15 cellular contexts compared by ENCODE assay signal in genomic region chr16:48831081-48831722, GRCh38.
DNase-seq lines count a peak whose midpoint lies in the region; ATAC-seq, FAIRE-seq and TF ChIP-seq lines count a peak whose summit lies in the region.
"Had no signal": no experiment of that assay in that cellular context is flagged by ENCODE, and none has a peak within 500 bp of the region (broad histone marks: within the 10 kb centered on the region; RNA-seq: fewer than 3 reads in every experiment).

No MANE protein-coding gene starts in this region.

- peaks cover 2% of the 10 kb centered on the region for H3K9me3 Mint-ChIP-seq in glutamatergic neuron (ENCODE audit: unreplicated experiment)

- intact Hi-C loops in HepG2 (cut with micrococcal nuclease; ENCODE audit: unreplicated experiment) = no loop called here
- intact Hi-C loops in right lobe of liver (cut with DNase I) = no loop called here

- peaks cover 9% of the 10 kb centered on the region for H3K4me1 Mint-ChIP-seq in glutamatergic neuron (ENCODE audit: low read depth, unreplicated experiment)
- H3K4me1 Mint-ChIP-seq: B cell, T-cell had no signal

- H3K9me3 ChIP-seq in HepG2 (ENCODE audit: low read length) = no peaks in the 10 kb centered on the region
- no peaks in the 10 kb centered on the region for H3K9me3 ChIP-seq in right lobe of liver
- no peaks in the 10 kb centered on the region for H3K9me3 ChIP-seq in NT2/D1 (ENCODE audit: insufficient read depth, low read length)
- H3K9me3 ChIP-seq: upper lobe of right lung had no signal

- no peaks in the 10 kb centered on the region for H3K27me3 Mint-ChIP-seq in glutamatergic neuron (ENCODE audit: unreplicated experiment)
- H3K27me3 Mint-ChIP-seq: B cell had no signal

- no peak for TF ChIP-seq RAD21 in HepG2 (CRISPR knock-in tag; IDR thresholded peaks at IDR 0.05)

- DNase-seq in HepG2 (ENCODE audit: low spot score) (peak; percentile 10), right lobe of liver (no peak), NT2/D1 (ENCODE audit: low read depth, low spot score) (peak; percentile 25), glutamatergic neuron (peak; percentile 45), occipital lobe (lab: John Stamatoyannopoulos, UW) (no peak), AG08396 (ENCODE audit: low spot score) (no peak)
- DNase-seq: activated CD4-positive, alpha-beta T cell treated with anti-CD3 and anti-CD28 coated beads, Interleukin-2, amount 50 U/mL, for 4 hours; activated gamma-delta T cell treated with Interleukin-2 at 50 U/mL for 16 hours; GF-D8; T-cell; upper lobe of right lung had no signal

- 12% methylated on average over 4 of the region's 4 CpGs for WGBS in HepG2 (ENCODE audit: low lambda C conversion rate)
- WGBS in right lobe of liver (ENCODE audit: insufficient coverage, low coverage, low lambda C conversion rate, missing lambda C conversion rate) = 6% methylated on average over 3 of the region's 4 CpGs

- ATAC-seq in HepG2 (peak; percentile 81), right lobe of liver (no peak), GM19397 (IDR thresholded peaks at IDR 0.05; ENCODE audit: unreplicated experiment) (no peak), GM21423 (IDR thresholded peaks at IDR 0.05; ENCODE audit: unreplicated experiment) (no peak)
- ATAC-seq: T-cell, upper lobe of right lung had no signal

- no peak overlapping the region for H3K27ac Mint-ChIP-seq in glutamatergic neuron (ENCODE audit: unreplicated experiment)
- H3K27ac Mint-ChIP-seq: B cell, T-cell had no signal

- CTCF ChIA-PET in HepG2 (lab: Yijun Ruan, JAX; ENCODE audit: low intra/inter-chr PET ratio, low total read pairs) = no interaction called here

- H3K36me3 Mint-ChIP-seq in glutamatergic neuron (ENCODE audit: unreplicated experiment) = no peaks in the 10 kb centered on the region
- H3K36me3 Mint-ChIP-seq: T-cell had no signal

- no peak for TF ChIP-seq EP300 in HepG2 (IDR thresholded peaks at IDR 0.05; ENCODE audit: low read depth in 2 of 2, low read length in 2 of 2)
- TF ChIP-seq EP300 in HepG2 (CRISPR knock-in tag; IDR thresholded peaks at IDR 0.05; ENCODE audit: borderline replicate concordance) = no peak

- H3K79me2 ChIP-seq in HepG2 (ENCODE audit: insufficient read depth, low read length) = no peaks in the 10 kb centered on the region

- POLR2A ChIA-PET in HepG2 (lab: Yijun Ruan, JAX) = no interaction called here

- in situ Hi-C loops in HepG2 (cut with HindIII; ENCODE audit: extremely low pct_ligation_motif_present, low pct_unique_long_range_greater_than_20kb) = no loop called here

- no peak overlapping the region for H2AFZ ChIP-seq in HepG2 (ENCODE audit: low read length)

- H3K27ac ChIP-seq in HepG2 (ENCODE audit: extremely low read length, insufficient read depth, low read length) = no peak overlapping the region
- H3K27ac ChIP-seq in right lobe of liver = no peak overlapping the region
- H3K27ac ChIP-seq: epithelial cell of prostate, upper lobe of right lung had no signal

- no peaks in the 10 kb centered on the region for H3K27me3 ChIP-seq in HepG2 (ENCODE audit: control insufficient read depth in 1 of 2, insufficient read depth in 2 of 2, low read length in 2 of 2)
- H3K27me3 ChIP-seq in right lobe of liver = no peaks in the 10 kb centered on the region
- no peaks in the 10 kb centered on the region for H3K27me3 ChIP-seq in NT2/D1 (ENCODE audit: insufficient read depth, insufficient read length)
- H3K27me3 ChIP-seq: upper lobe of right lung had no signal

- no peak overlapping the region for H3K9ac ChIP-seq in HepG2 (ENCODE audit: insufficient read depth, low read depth, low read length)
- no peak overlapping the region for H3K9ac ChIP-seq in NT2/D1 (ENCODE audit: insufficient read length, low read depth)

- TF ChIP-seq POLR2A in HepG2 (IDR thresholded peaks at IDR 0.05; ENCODE audit: insufficient read depth in 1 of 2, low read depth in 2 of 2, low read length in 2 of 2) (no peak), right lobe of liver (IDR thresholded peaks at IDR 0.05) (no peak)

- no peak overlapping the region for H3K4me3 Mint-ChIP-seq in glutamatergic neuron (ENCODE audit: unreplicated experiment)
- H3K4me3 Mint-ChIP-seq: B cell, T-cell had no signal

- H3K36me3 ChIP-seq in HepG2 (replicated peaks in 1 of 2; ENCODE audit: control insufficient read depth in 1 of 2, insufficient read depth in 2 of 2, low read length in 2 of 2) (no peaks in the 10 kb centered on the region), right lobe of liver (no peaks in the 10 kb centered on the region), NT2/D1 (ENCODE audit: insufficient read depth, insufficient read length, low read length) (no peaks in the 10 kb centered on the region)
- H3K36me3 ChIP-seq: upper lobe of right lung had no signal

- no TSS peak for BruUV-seq in HepG2 (replicated peaks; lab: Mats Ljungman, UMichigan)

- H3K4me1 ChIP-seq in HepG2 (ENCODE audit: insufficient read depth, low read length) = no peaks in the 10 kb centered on the region
- H3K4me1 ChIP-seq in right lobe of liver = no peaks in the 10 kb centered on the region
- peaks cover 3% of the 10 kb centered on the region for H3K4me1 ChIP-seq in NT2/D1 (ENCODE audit: insufficient read depth, insufficient read length)
- H3K4me1 ChIP-seq: upper lobe of right lung had no signal

- peak; percentile 26 for FAIRE-seq in HepG2 (lab: Jason Lieb, UNC)

- H4K20me1 ChIP-seq in HepG2 (ENCODE audit: insufficient read depth, low read length) = no peaks in the 10 kb centered on the region

- TF ChIP-seq CTCF in HepG2 (CRISPR knock-in tag; IDR thresholded peaks at IDR 0.05) = no peak
- no peak for TF ChIP-seq CTCF in right lobe of liver (IDR thresholded peaks at IDR 0.05)
- peak; percentile 80 for TF ChIP-seq CTCF in glutamatergic neuron (IDR thresholded peaks at IDR 0.05; ENCODE audit: partially characterized antibody, unreplicated experiment)

- H3K4me2 ChIP-seq in HepG2 (ENCODE audit: low read depth, low read length) = no peak overlapping the region

- no peak overlapping the region for H3K4me3 ChIP-seq in HepG2 (replicated peaks in 1 of 3; ENCODE audit: insufficient read depth in 1 of 3, low read depth in 2 of 3, low read length in 3 of 3)
- H3K4me3 ChIP-seq in right lobe of liver = no peak overlapping the region
- H3K4me3 ChIP-seq in NT2/D1 (ENCODE audit: insufficient read length, low read depth) = no peak overlapping the region
- H3K4me3 ChIP-seq: upper lobe of right lung had no signal

TF ChIP-seq in HepG2, 621 proteins besides CTCF, POLR2A, EP300 and RAD21:
- TF ChIP-seq JUND (CRISPR knock-in tag; IDR thresholded peaks at IDR 0.05) (no peak), ZSCAN21 (CRISPR knock-in tag; IDR thresholded peaks at IDR 0.05; ENCODE audit: borderline replicate concordance) (no peak), ZNF703 (CRISPR knock-in tag; IDR thresholded peaks at IDR 0.05; ENCODE audit: borderline replicate concordance) (no peak), ZNF451 (CRISPR knock-in tag; IDR thresholded peaks at IDR 0.05) (no peak), RXRB (CRISPR knock-in tag; IDR thresholded peaks at IDR 0.05; ENCODE audit: borderline replicate concordance) (no peak), ZNF281 (CRISPR knock-in tag; IDR thresholded peaks at IDR 0.05; ENCODE audit: borderline replicate concordance) (no peak), ZNF777 (CRISPR knock-in tag; IDR thresholded peaks at IDR 0.05) (no peak), ATAD3A (CRISPR knock-in tag; IDR thresholded peaks at IDR 0.05) (no peak), ZSCAN20 (CRISPR knock-in tag; IDR thresholded peaks at IDR 0.05; ENCODE audit: borderline replicate concordance) (no peak), SIX4 (CRISPR knock-in tag; IDR thresholded peaks at IDR 0.05) (no peak), ZBTB34 (CRISPR knock-in tag; IDR thresholded peaks at IDR 0.05) (no peak)

Comparison
In these comparisons a context has a peak if more than half of its experiments do, and no peak if none do; other contexts are left out.
1. DNase-seq: peak in HepG2 (single experiment), NT2/D1 (single experiment) and glutamatergic neuron (single experiment); none in right lobe of liver (0 of 3), occipital lobe (single experiment) and AG08396 (single experiment).